ENCODE assay signal across 25 cellular contexts in genomic region chr4:48369248-48369647, GRCh38. TPM values are rescaled to one million over a fixed set of nuclear protein-coding genes. Genes with fewer than 3 reads are reported as not detected.
A peak's percentile ranks its signal among the peaks of the same experiment; 100 is the strongest.
DNase-seq lines count a peak whose midpoint lies in the region; ATAC-seq, FAIRE-seq and TF ChIP-seq lines count a peak whose summit lies in the region.
"Had no signal": no experiment of that assay in that cellular context is flagged by ENCODE, and none has a peak within 500 bp of the region (broad histone marks: within the 10 kb centered on the region; RNA-seq: fewer than 3 reads in every experiment).

No MANE protein-coding gene starts in this region.

- peak overlapping the region; percentile 83 to 84 for H3K27ac Mint-ChIP-seq in natural killer cell
- H3K27ac Mint-ChIP-seq: activated B cell treated with CpG ODN at 0.5 μM for 24 hours; activated naive CD4-positive, alpha-beta T cell treated with anti-CD3 and anti-CD28 coated beads, Interleukin-2, amount 50 U/mL, for 72 hours had no signal

- no peaks in the 10 kb centered on the region for H3K9me3 Mint-ChIP-seq in natural killer cell
- H3K9me3 Mint-ChIP-seq: activated B cell treated with CpG ODN at 0.5 μM for 24 hours; activated naive CD4-positive, alpha-beta T cell treated with anti-CD3 and anti-CD28 coated beads, Interleukin-2, amount 50 U/mL, for 72 hours had no signal

- intact Hi-C loops in natural killer cell (cut with micrococcal nuclease) = no loop called here

- H3K9ac ChIP-seq in HUES6 (ENCODE audit: low read length) = no peak overlapping the region

- peak; percentile 52 for DNase-seq in EH (ENCODE audit: low read depth)
- DNase-seq in bronchial epithelial cell (ENCODE audit: low read depth) = peak; percentile 59
- no peak for DNase-seq in natural killer cell
- DNase-seq in stimulated activated CD4-positive, alpha-beta T cell treated with anti-CD3 and anti-CD28 coated beads, Interleukin-12 subunit alpha, Interleukin-12 subunit beta, amount 100 ng/mL, for 4 hours = no peak
- DNase-seq in BE2C = no peak
- DNase-seq in occipital lobe (lab: John Stamatoyannopoulos, UW) = no peak
- DNase-seq: ACHN; activated B cell treated with CpG ODN at 0.5 μM for 24 hours; activated CD4-positive, alpha-beta T cell treated with anti-CD3 and anti-CD28 coated beads, Interleukin-2, amount 50 U/mL, for 4 hours; anterior cingulate cortex; C1 segment of cervical spinal cord; caudate nucleus; Karpas-422; left colon; mesenchymal stem cell; NCI-H1048; NCI-H1694 treated with DMSO at 0.1 percent for 48 hours; NCI-H69; retina; stimulated activated CD4-positive, alpha-beta T cell treated with anti-CD3 and anti-CD28 coated beads, Interleukin-4, amount 100 ng/mL, for 4 hours; stimulated activated naive CD4-positive, alpha-beta T cell treated with Interleukin-2 at 50 U/mL for 16 hours had no signal

- ATAC-seq in natural killer cell (no peak), HG02981 (IDR thresholded peaks at IDR 0.05; ENCODE audit: unreplicated experiment) (no peak)
- ATAC-seq: activated naive CD4-positive, alpha-beta T cell treated with anti-CD3 and anti-CD28 coated beads, Interleukin-2, amount 50 U/mL, for 72 hours; left colon had no signal

- H3K4me3 ChIP-seq in HUES6 (ENCODE audit: low read depth, low read length) (no peak overlapping the region), bronchial epithelial cell (ENCODE audit: low read depth, low read length) (no peak overlapping the region), BE2C (ENCODE audit: low read depth, low read length) (no peak overlapping the region)
- H3K4me3 ChIP-seq: vagina had no signal

- H3K27me3 Mint-ChIP-seq in natural killer cell (ENCODE audit: low read depth in 2 of 2) = no peaks in the 10 kb centered on the region
- H3K27me3 Mint-ChIP-seq: activated B cell treated with CpG ODN at 0.5 μM for 24 hours had no signal

- no peaks in the 10 kb centered on the region for H3K9me3 ChIP-seq in HUES6 (ENCODE audit: control insufficient read depth, insufficient read depth, low read depth, low read length)
- H3K9me3 ChIP-seq in BE2C = no peaks in the 10 kb centered on the region
- H3K9me3 ChIP-seq: vagina had no signal

- H3K4me1 ChIP-seq in HUES6 (ENCODE audit: control insufficient read depth, insufficient read depth, low read length) (peaks cover 19% of the 10 kb centered on the region), BE2C (peaks cover 3% of the 10 kb centered on the region; the same call in 1 of the 2 replicates)

- H3K36me3 ChIP-seq in HUES6 (ENCODE audit: control insufficient read depth, insufficient read depth, low read length) (no peaks in the 10 kb centered on the region), bronchial epithelial cell (ENCODE audit: control insufficient read depth, insufficient read depth, low read length) (no peaks in the 10 kb centered on the region), BE2C (peaks cover 3% of the 10 kb centered on the region; the same call in 1 of the 2 replicates)
- H3K36me3 ChIP-seq: vagina had no signal

- 0 out of 2 replicates have a peak overlapping the region, but pooled peaks have one; percentile 37 for H3K27ac ChIP-seq in HUES6 (ENCODE audit: low read depth, low read length)
- H3K27ac ChIP-seq: vagina had no signal

- H3K4me1 Mint-ChIP-seq in natural killer cell = peaks cover 45 to 60% of the 10 kb centered on the region in 2 donors

- H3K36me3 Mint-ChIP-seq in natural killer cell = no peaks in the 10 kb centered on the region

- no peak for FAIRE-seq in bronchial epithelial cell (lab: Jason Lieb, UNC)

- H3K27me3 ChIP-seq in HUES6 (ENCODE audit: control insufficient read depth, insufficient read depth, low read length) (no peaks in the 10 kb centered on the region), bronchial epithelial cell (ENCODE audit: control insufficient read depth, insufficient read depth, low read length) (no peaks in the 10 kb centered on the region), BE2C (no peaks in the 10 kb centered on the region)
- H3K27me3 ChIP-seq: vagina had no signal

- H3K4me3 Mint-ChIP-seq in natural killer cell = no peak overlapping the region
- H3K4me3 Mint-ChIP-seq: activated B cell treated with CpG ODN at 0.5 μM for 24 hours had no signal

- TF ChIP-seq CTCF in bronchial epithelial cell (IDR thresholded peaks at IDR 0.05; ENCODE audit: insufficient read depth, low read length, severe bottlenecking) (no peak), natural killer cell (IDR thresholded peaks at IDR 0.05) (no peak), BE2C (IDR thresholded peaks at IDR 0.05; ENCODE audit: low read depth, low read length) (no peak)

RNA-seq across cellular contexts. Expression of gene SLAIN2, which starts 27.9 kb away (rescaled TPM):
- total RNA-seq in bronchial epithelial cell = 28.7 and 30.3 TPM in 2 replicates
- total RNA-seq in natural killer cell = 100 to 1,000 TPM in 1 of 3 donors, 10 to 100 TPM in 2; 76.9 to 103 (median 98.5) TPM
- polyA plus RNA-seq in BE2C (2012; ENCODE audit: insufficient read depth, insufficient read length, low read depth) = 40.1 TPM
- 345 TPM for total RNA-seq in occipital lobe

Comparison
In these comparisons a context has a peak if more than half of its experiments do, and no peak if none do; other contexts are left out.
1. DNase-seq: peak in EH (single experiment) and bronchial epithelial cell (single experiment); none in natural killer cell (single experiment), stimulated activated CD4-positive, alpha-beta T cell treated with anti-CD3 and anti-CD28 coated beads, Interleukin-12 subunit alpha, Interleukin-12 subunit beta, amount 100 ng/mL, for 4 hours (single experiment), BE2C (single experiment) and occipital lobe (single experiment).